8 cellular contexts compared by ENCODE assay signal in the genomic region with DNA sequence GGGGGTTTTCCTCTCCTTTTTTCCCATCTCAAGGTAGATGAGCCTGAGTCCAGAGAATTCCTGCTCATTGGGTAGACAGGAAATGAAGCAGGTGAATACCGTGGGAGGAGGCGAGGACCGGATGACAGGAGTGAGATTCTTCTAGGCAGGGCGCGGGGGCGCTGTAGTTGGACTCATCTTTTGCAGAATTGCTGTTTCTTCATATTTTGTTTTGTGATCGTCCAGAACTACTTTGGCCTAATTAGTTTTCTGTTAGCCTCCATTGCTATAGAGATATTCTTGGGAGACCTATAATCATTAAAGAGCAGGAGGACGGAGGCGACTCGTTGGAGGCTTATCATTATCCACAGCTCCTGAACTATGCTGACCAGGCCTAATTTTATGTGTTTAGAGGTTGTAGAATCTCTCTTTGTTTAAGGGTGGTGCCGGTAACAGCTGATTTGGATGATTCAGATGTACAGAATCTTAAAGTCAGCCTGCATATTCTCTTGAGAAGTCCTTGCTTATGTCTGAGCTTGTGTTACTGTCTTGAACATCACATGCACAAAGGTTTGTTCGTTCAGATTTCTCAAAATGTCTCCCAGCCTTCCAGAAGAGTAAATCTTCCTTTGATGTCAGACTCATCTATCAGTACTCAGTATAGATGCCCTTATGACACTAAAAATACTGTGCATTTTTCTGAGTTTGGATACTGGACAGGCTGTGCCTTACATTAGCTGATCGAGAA. TPM values are rescaled to one million over a fixed set of nuclear protein-coding genes. Genes with fewer than 3 reads are reported as not detected.
A peak's percentile ranks its signal among the peaks of the same experiment; 100 is the strongest.
DNase-seq lines count a peak whose midpoint lies in the region; ATAC-seq, FAIRE-seq and TF ChIP-seq lines count a peak whose summit lies in the region.

No MANE protein-coding gene starts in this region.

- H3K4me3 ChIP-seq in left ventricle myocardium inferior: peak overlapping the region; percentile 81

- intact Hi-C loops in left ventricle myocardium inferior (cut with micrococcal nuclease): no loop called here

- H3K27ac Mint-ChIP-seq in osteocyte (ENCODE audit: unreplicated experiment): peak overlapping the region; percentile 97

- peak overlapping the region; percentile 91 for H3K27ac ChIP-seq in left ventricle myocardium inferior (replicated peaks)

- no peaks in the 10 kb centered on the region for H3K36me3 Mint-ChIP-seq in osteocyte (ENCODE audit: unreplicated experiment)

- ATAC-seq in GM21529 (IDR thresholded peaks at IDR 0.05; ENCODE audit: unreplicated experiment) (no peak), GM19463 (IDR thresholded peaks at IDR 0.05; ENCODE audit: unreplicated experiment) (no peak)

- DNase-seq in AG08395 (ENCODE audit: low spot score): peak; percentile 9
- DNase-seq in GM12892 (ENCODE audit: insufficient read length): no peak
- DNase-seq in NCI-H82 treated with DMSO at 0.1 percent for 48 hours (lab: John Stamatoyannopoulos, UW; ENCODE audit: unreplicated experiment): peak; percentile 29
- DNase-seq in amygdala (lab: John Stamatoyannopoulos, UW): peak in 46 of 56 donors; percentile 8 to 75 (median 37)
- peak; percentile 46 for DNase-seq in left ventricle myocardium inferior
- no peak for DNase-seq in osteocyte (ENCODE audit: extremely low spot score, unreplicated experiment)

- no peaks in the 10 kb centered on the region for H3K9me3 Mint-ChIP-seq in osteocyte (ENCODE audit: unreplicated experiment)

- H3K4me1 ChIP-seq in left ventricle myocardium inferior: peaks cover 53% of the 10 kb centered on the region

- peaks cover 42% of the 10 kb centered on the region for H3K4me1 Mint-ChIP-seq in osteocyte (ENCODE audit: unreplicated experiment)

- H3K9me3 ChIP-seq in left ventricle myocardium inferior (replicated peaks): no peaks in the 10 kb centered on the region

- FAIRE-seq in GM12892 (lab: Jason Lieb, UNC): peak; percentile 62

- no peak for TF ChIP-seq POLR2A in GM12892 (IDR thresholded peaks at IDR 0.05; ENCODE audit: low read depth, low read length)

- H3K4me3 Mint-ChIP-seq in osteocyte (ENCODE audit: unreplicated experiment): peak overlapping the region; percentile 94

- H3K36me3 ChIP-seq in left ventricle myocardium inferior: peaks cover 35% of the 10 kb centered on the region

- H3K27me3 ChIP-seq in left ventricle myocardium inferior (ENCODE audit: low read depth): no peaks in the 10 kb centered on the region

- H3K27me3 Mint-ChIP-seq in osteocyte (ENCODE audit: unreplicated experiment): no peaks in the 10 kb centered on the region

- peak; percentile 33 for TF ChIP-seq CTCF in left ventricle myocardium inferior (IDR thresholded peaks at IDR 0.05; ENCODE audit: borderline replicate concordance)
- TF ChIP-seq CTCF in osteocyte (IDR thresholded peaks at IDR 0.05): peak; percentile 50

RNA-seq across cellular contexts. Expression of a gene that starts 0.7 kb away (rescaled TPM):
- polyA plus RNA-seq in GM12892 (2012; ENCODE audit: missing spikeins): 25.0 TPM
- total RNA-seq in left ventricle myocardium inferior (25.6 TPM), osteocyte (63.2 and 67.1 TPM in 2 replicates)

RNA-seq across cellular contexts. Expression of a gene that starts 36.4 kb away (rescaled TPM):
- 1.9 TPM for polyA plus RNA-seq in GM12892 (2012; ENCODE audit: missing spikeins)
- total RNA-seq in left ventricle myocardium inferior (205 TPM), osteocyte (487 and 510 TPM in 2 replicates)

Comparison
In these comparisons a context has a peak if more than half of its experiments do, and no peak if none do; other contexts are left out.
1. DNase-seq: peak in AG08395 (single experiment), NCI-H82 treated with DMSO at 0.1 percent for 48 hours (single experiment), amygdala (46 of 56) and left ventricle myocardium inferior (single experiment); none in GM12892 (single experiment) and osteocyte (single experiment).